ENCODE assay signal across 8 cellular contexts in genomic region chr13:113152894-113153809, GRCh38. TPM values are rescaled to one million over a fixed set of nuclear protein-coding genes. Genes with fewer than 3 reads are reported as not detected.
DNase-seq lines count a peak whose midpoint lies in the region; ATAC-seq and TF ChIP-seq lines count a peak whose summit lies in the region.

No MANE protein-coding gene starts in this region.

- no peak for TF ChIP-seq CTCF in A673 (conservative IDR thresholded peaks at IDR 0.05; ENCODE audit: low read depth, low read length)

- H3K4me3 ChIP-seq in A673 (ENCODE audit: low read depth, low read length, poor library complexity, severe bottlenecking): peak overlapping the region; percentile 23
- peak overlapping the region; percentile 40 for H3K4me3 ChIP-seq in Jurkat, Clone E6-1 (ENCODE audit: low read length)

- H3K36me3 Mint-ChIP-seq in activated T-helper 2 cell treated with anti-CD3 and anti-CD28 coated beads, Interferon-gamma antibody, Interleukin-2, Interleukin-4, amounts not matched to agents 10 μg/mL and 5 μg/mL and 100 μg/mL, durations not matched to agents 14 hours and 24 hours and 36 hours (ENCODE audit: low read depth): peaks cover 9% of the 10 kb centered on the region

- no peaks in the 10 kb centered on the region for H3K9me3 ChIP-seq in A673 (ENCODE audit: low read depth, low read length, poor library complexity, severe bottlenecking)

- H3K27ac Mint-ChIP-seq in activated T-helper 2 cell treated with anti-CD3 and anti-CD28 coated beads, Interferon-gamma antibody, Interleukin-2, Interleukin-4, amounts not matched to agents 10 μg/mL and 5 μg/mL and 100 μg/mL, durations not matched to agents 14 hours and 24 hours and 36 hours: peak overlapping the region; percentile 59

- intact Hi-C loops in A673 (cut with micrococcal nuclease; ENCODE audit: unreplicated experiment): no loop called here
- intact Hi-C loops in activated T-helper 2 cell treated with anti-CD3 and anti-CD28 coated beads, Interferon-gamma antibody, Interleukin-2, Interleukin-4, amounts not matched to agents 10 μg/mL and 5 μg/mL and 100 μg/mL, durations not matched to agents 14 hours and 24 hours and 36 hours (cut with micrococcal nuclease): no loop called here
- intact Hi-C loops in cardiac septum (cut with DNase I): loop anchor here (2.0 kb wide), 1 partner anchor 56 kb away; the partner anchor contains the start of genes CUL4A and PCID2
- intact Hi-C loops in posterior vena cava (cut with DNase I): no loop called here

- POLR2A ChIA-PET in A673 (lab: Charles Lee; ENCODE audit: low non-redundant PET): no interaction called here

- H3K4me1 Mint-ChIP-seq in activated T-helper 2 cell treated with anti-CD3 and anti-CD28 coated beads, Interferon-gamma antibody, Interleukin-2, Interleukin-4, amounts not matched to agents 10 μg/mL and 5 μg/mL and 100 μg/mL, durations not matched to agents 14 hours and 24 hours and 36 hours (ENCODE audit: low read depth): peaks cover 14% of the 10 kb centered on the region

- peak overlapping the region; percentile 80 for H3K4me3 Mint-ChIP-seq in activated T-helper 2 cell treated with anti-CD3 and anti-CD28 coated beads, Interferon-gamma antibody, Interleukin-2, Interleukin-4, amounts not matched to agents 10 μg/mL and 5 μg/mL and 100 μg/mL, durations not matched to agents 14 hours and 24 hours and 36 hours (ENCODE audit: low read depth)

- peaks cover 18% of the 10 kb centered on the region for H3K9me3 Mint-ChIP-seq in activated T-helper 2 cell treated with anti-CD3 and anti-CD28 coated beads, Interferon-gamma antibody, Interleukin-2, Interleukin-4, amounts not matched to agents 10 μg/mL and 5 μg/mL and 100 μg/mL, durations not matched to agents 14 hours and 24 hours and 36 hours

- H3K27me3 ChIP-seq in A673 (replicated peaks; ENCODE audit: insufficient read depth, low read depth, low read length, poor library complexity): no peaks in the 10 kb centered on the region

- peak overlapping the region; percentile 63 for H3K27ac ChIP-seq in A673 (ENCODE audit: low read depth, low read length, poor library complexity, severe bottlenecking)

- H3K36me3 ChIP-seq in A673 (ENCODE audit: insufficient read depth, low read length, poor library complexity, severe bottlenecking): no peaks in the 10 kb centered on the region

- BruUV-seq in A673 (replicated peaks; lab: Mats Ljungman, UMichigan): TSS peak; percentile 92

- H3K27me3 Mint-ChIP-seq in activated T-helper 2 cell treated with anti-CD3 and anti-CD28 coated beads, Interferon-gamma antibody, Interleukin-2, Interleukin-4, amounts not matched to agents 10 μg/mL and 5 μg/mL and 100 μg/mL, durations not matched to agents 14 hours and 24 hours and 36 hours (ENCODE audit: low read depth): peaks cover 31% of the 10 kb centered on the region

- peaks cover 29% of the 10 kb centered on the region for H3K4me1 ChIP-seq in A673 (ENCODE audit: insufficient read depth, low read length, poor library complexity, severe bottlenecking)

- DNase-seq in A673 (ENCODE audit: low spot score) (no peak), cardiac septum (ENCODE audit: low spot score) (peak; percentile 80), posterior vena cava (ENCODE audit: low spot score) (peak; percentile 89), mesenteric fat pad (ENCODE audit: low spot score) (no peak)
- DNase-seq in Jurkat, Clone E6-1 (ENCODE audit: low read depth, low spot score): no peak
- no peak for DNase-seq in activated T-helper 2 cell treated with anti-CD3 and anti-CD28 coated beads, Interferon-gamma antibody, Interleukin-2, Interleukin-4, amounts not matched to agents 10 μg/mL and 5 μg/mL and 100 μg/mL, durations not matched to agents 14 hours and 24 hours and 36 hours (ENCODE audit: low spot score)

- CTCF ChIA-PET in A673 (lab: Charles Lee): no interaction called here

- ATAC-seq in GM18868 (IDR thresholded peaks at IDR 0.05; ENCODE audit: unreplicated experiment) (peak; percentile 15), HG03045 (IDR thresholded peaks at IDR 0.05; ENCODE audit: unreplicated experiment) (no peak)

RNA-seq across cellular contexts. Expression of gene PROZ, which starts 5.3 kb away (rescaled TPM):
- not detected in 2 replicates for total RNA-seq in A673 (2021)
- polyA plus RNA-seq in Jurkat, Clone E6-1 (2012; ENCODE audit: insufficient read depth, insufficient read length): not detected
- not detected in 2 replicates for total RNA-seq in activated T-helper 2 cell treated with anti-CD3 and anti-CD28 coated beads, Interferon-gamma antibody, Interleukin-2, Interleukin-4, amounts not matched to agents 10 μg/mL and 5 μg/mL and 100 μg/mL, durations not matched to agents 14 hours and 24 hours and 36 hours
- not detected for total RNA-seq in cardiac septum
- total RNA-seq in posterior vena cava: not detected
- not detected for total RNA-seq in mesenteric fat pad

RNA-seq across cellular contexts. Expression of gene F10, which starts 30.6 kb away (rescaled TPM):
- total RNA-seq in A673 (2021): not detected in 2 replicates
- 0.80 TPM for polyA plus RNA-seq in Jurkat, Clone E6-1 (2012; ENCODE audit: insufficient read depth, insufficient read length)
- not detected in 2 replicates for total RNA-seq in activated T-helper 2 cell treated with anti-CD3 and anti-CD28 coated beads, Interferon-gamma antibody, Interleukin-2, Interleukin-4, amounts not matched to agents 10 μg/mL and 5 μg/mL and 100 μg/mL, durations not matched to agents 14 hours and 24 hours and 36 hours
- 13.7 TPM for total RNA-seq in cardiac septum
- total RNA-seq in posterior vena cava: 10 to 100 TPM; 19.8 to 48.4 TPM
- 6.6 TPM for total RNA-seq in mesenteric fat pad

RNA-seq across cellular contexts. Expression of gene F7, which starts 47.6 kb away (rescaled TPM):
- not detected in 2 replicates for total RNA-seq in A673 (2021)
- not detected for polyA plus RNA-seq in Jurkat, Clone E6-1 (2012; ENCODE audit: insufficient read depth, insufficient read length)
- not detected in 2 replicates for total RNA-seq in activated T-helper 2 cell treated with anti-CD3 and anti-CD28 coated beads, Interferon-gamma antibody, Interleukin-2, Interleukin-4, amounts not matched to agents 10 μg/mL and 5 μg/mL and 100 μg/mL, durations not matched to agents 14 hours and 24 hours and 36 hours
- 0.46 TPM for total RNA-seq in cardiac septum
- under 1 TPM in 1 of 2 donors, not detected in 1; 0.10 TPM for total RNA-seq in posterior vena cava
- total RNA-seq in mesenteric fat pad: 0.35 TPM

RNA-seq across cellular contexts. Expression of gene PCID2, which starts 55.3 kb away (rescaled TPM):
- total RNA-seq in A673 (2021) (67.5 and 70.7 TPM in 2 replicates), cardiac septum (47.8 TPM), posterior vena cava (10 to 100 TPM; 31.4 to 32.2 TPM), mesenteric fat pad (37.4 TPM)
- polyA plus RNA-seq in Jurkat, Clone E6-1 (2012; ENCODE audit: insufficient read depth, insufficient read length): 104 TPM
- total RNA-seq in activated T-helper 2 cell treated with anti-CD3 and anti-CD28 coated beads, Interferon-gamma antibody, Interleukin-2, Interleukin-4, amounts not matched to agents 10 μg/mL and 5 μg/mL and 100 μg/mL, durations not matched to agents 14 hours and 24 hours and 36 hours: 67.1 and 67.6 TPM in 2 replicates

RNA-seq across cellular contexts. Expression of gene CUL4A, which starts 56.3 kb away (rescaled TPM):
- total RNA-seq in A673 (2021) (78.8 and 87.5 TPM in 2 replicates), cardiac septum (92.5 TPM), posterior vena cava (10 to 100 TPM; 57.5 to 58.5 TPM), mesenteric fat pad (67.0 TPM)
- 81.6 TPM for polyA plus RNA-seq in Jurkat, Clone E6-1 (2012; ENCODE audit: insufficient read depth, insufficient read length)
- 83.3 and 83.8 TPM in 2 replicates for total RNA-seq in activated T-helper 2 cell treated with anti-CD3 and anti-CD28 coated beads, Interferon-gamma antibody, Interleukin-2, Interleukin-4, amounts not matched to agents 10 μg/mL and 5 μg/mL and 100 μg/mL, durations not matched to agents 14 hours and 24 hours and 36 hours

Comparison
In these comparisons a context has a peak if more than half of its experiments do, and no peak if none do; other contexts are left out.
1. DNase-seq: peak in cardiac septum (single experiment) and posterior vena cava (single experiment); none in A673 (single experiment), Jurkat, Clone E6-1 (single experiment), activated T-helper 2 cell treated with anti-CD3 and anti-CD28 coated beads, Interferon-gamma antibody, Interleukin-2, Interleukin-4, amounts not matched to agents 10 μg/mL and 5 μg/mL and 100 μg/mL, durations not matched to agents 14 hours and 24 hours and 36 hours (single experiment) and mesenteric fat pad (single experiment).